In genomic region chr21:29788752-29789151, GRCh38 we compare ENCODE assay signal across 23 cellular contexts.
"Had no signal": no experiment of that assay in that cellular context is flagged by ENCODE, and none has a peak within 500 bp of the region (broad histone marks: within the 10 kb centered on the region; RNA-seq: fewer than 3 reads in every experiment).

No MANE protein-coding gene starts in this region.

- H3K27ac ChIP-seq: KMS-11, SJSA1, SK-N-MC had no signal

- H3K4me1 ChIP-seq: SJSA1 had no signal

- FAIRE-seq: HepG2, RCC 7860 had no signal

- H3K4me2 ChIP-seq: KMS-11 had no signal

- H3K36me3 ChIP-seq: SJSA1 had no signal

- DNase-seq: IMR-90, Kasumi-1, MV-4-11, NCI-H1048, NCI-H1105, NCI-H1417, NCI-H1436 treated with DMSO at 0.1 percent for 48 hours, NCI-H1694 treated with DMSO at 0.1 percent for 48 hours, NCI-H1930, NCI-H2081, NCI-H2107, NCI-H2171 treated with DMSO at 0.1 percent for 48 hours, NCI-H345, NCI-H446 treated with DMSO at 0.1 percent for 48 hours, NCI-H526, Right ventricle myocardium superior, RPMI8226, SIG-M5 had no signal

- H3K9ac ChIP-seq: KMS-11 had no signal

- H3K9me3 ChIP-seq: SJSA1 had no signal

- H3K4me3 ChIP-seq: SJSA1, SK-N-MC had no signal
